Comparison of ENCODE assay signal across 23 cellular contexts in genomic region chr4:129604632-129605031, GRCh38.
DNase-seq lines count a peak whose midpoint lies in the region; TF ChIP-seq lines count a peak whose summit lies in the region.
"Had no signal": no experiment of that assay in that cellular context is flagged by ENCODE, and none has a peak within 500 bp of the region (broad histone marks: within the 10 kb centered on the region; RNA-seq: fewer than 3 reads in every experiment).

No MANE protein-coding gene starts in this region.

- H3K9me3 ChIP-seq in Loucy (ENCODE audit: insufficient read depth, low read depth, low read length) (no peaks in the 10 kb centered on the region), neural cell (ENCODE audit: low read length) (no peaks in the 10 kb centered on the region), OCI-LY7 (ENCODE audit: low read length) (no peaks in the 10 kb centered on the region)
- H3K9me3 ChIP-seq: BE2C, SJCRH30 had no signal

- H3K27me3 ChIP-seq in Loucy (ENCODE audit: insufficient read depth, low read length, poor library complexity, severe bottlenecking) = no peaks in the 10 kb centered on the region
- no peaks in the 10 kb centered on the region for H3K27me3 ChIP-seq in neural cell (ENCODE audit: insufficient read depth, low read depth, low read length)
- H3K27me3 ChIP-seq: BE2C, SJCRH30 had no signal

- H3K4me2 ChIP-seq in Loucy (ENCODE audit: low read depth, low read length, poor library complexity, severe bottlenecking) (peak overlapping the region; percentile 47), neural cell (ENCODE audit: low read length) (no peak overlapping the region), OCI-LY7 (ENCODE audit: low read length) (no peak overlapping the region)

- H3F3A ChIP-seq in Loucy (ENCODE audit: low read depth) = no peaks in the 10 kb centered on the region
- no peaks in the 10 kb centered on the region for H3F3A ChIP-seq in neural cell (ENCODE audit: insufficient read depth, low read length, poor library complexity, severe bottlenecking)

- CTCF ChIA-PET in OCI-LY7 (lab: Charles Lee; ENCODE audit: unreplicated experiment) = no interaction called here

- intact Hi-C loops in OCI-LY7 (cut with micrococcal nuclease; ENCODE audit: unreplicated experiment) = no loop called here

- TF ChIP-seq RAD21 in neural cell (conservative IDR thresholded peaks at IDR 0.05) = no peak

- POLR2A ChIA-PET in OCI-LY7 (lab: Charles Lee) = no interaction called here

- peaks cover 19% of the 10 kb centered on the region for H3K4me1 ChIP-seq in Loucy (ENCODE audit: insufficient read depth, low read length, poor library complexity, severe bottlenecking)
- H3K4me1 ChIP-seq in OCI-LY7 (ENCODE audit: insufficient read depth, low read length, poor library complexity, severe bottlenecking) = no peaks in the 10 kb centered on the region
- H3K4me1 ChIP-seq: BE2C, SJCRH30 had no signal

- no peak for TF ChIP-seq EP300 in neural cell (conservative IDR thresholded peaks at IDR 0.05; ENCODE audit: poor library complexity, severe bottlenecking)

- H3K27ac ChIP-seq in neural cell (ENCODE audit: low read length) (peak overlapping the region; percentile 18), OCI-LY7 (ENCODE audit: low read depth, low read length, poor library complexity, severe bottlenecking) (no peak overlapping the region)
- H3K27ac ChIP-seq: 22Rv1, GM23248, SJCRH30 had no signal

- no peak overlapping the region for H3K9ac ChIP-seq in Loucy (ENCODE audit: low read depth, low read length, poor library complexity, severe bottlenecking)
- no peak overlapping the region for H3K9ac ChIP-seq in neural cell (ENCODE audit: low read length)
- H3K9ac ChIP-seq: GM23248 had no signal

- no peaks in the 10 kb centered on the region for H3K9me2 ChIP-seq in Loucy (replicated peaks; ENCODE audit: low read depth, low read length)
- no peaks in the 10 kb centered on the region for H3K9me2 ChIP-seq in neural cell (ENCODE audit: insufficient read depth, low read length)
- no peaks in the 10 kb centered on the region for H3K9me2 ChIP-seq in OCI-LY7 (ENCODE audit: insufficient read depth, low read length)

- no peaks in the 10 kb centered on the region for H4K20me1 ChIP-seq in Loucy (ENCODE audit: insufficient read depth, low read length, poor library complexity, severe bottlenecking)
- H4K20me1 ChIP-seq in neural cell (ENCODE audit: insufficient read depth) = no peaks in the 10 kb centered on the region
- H4K20me1 ChIP-seq in OCI-LY7 (ENCODE audit: insufficient read depth, low read length) = no peaks in the 10 kb centered on the region

- BruUV-seq in OCI-LY7 (replicated peaks; lab: Mats Ljungman, UMichigan) = no TSS peak

- H2AFZ ChIP-seq in Loucy (ENCODE audit: low read length) (peak overlapping the region; percentile 26; the same call in 1 of the 2 replicates), neural cell (ENCODE audit: low read depth, low read length) (no peak overlapping the region), OCI-LY7 (ENCODE audit: low read length) (no peak overlapping the region)
- H2AFZ ChIP-seq: GM23248 had no signal

- H3K79me2 ChIP-seq in Loucy (ENCODE audit: insufficient read depth, low read length) (no peaks in the 10 kb centered on the region), neural cell (replicated peaks; ENCODE audit: insufficient read depth, low read length) (no peaks in the 10 kb centered on the region), OCI-LY7 (ENCODE audit: insufficient read depth, low read depth, low read length) (no peaks in the 10 kb centered on the region)

- H3K4me3 ChIP-seq in Loucy (ENCODE audit: low read length, poor library complexity, severe bottlenecking) (peak overlapping the region; percentile 3), neural cell (ENCODE audit: low read length) (peak overlapping the region; percentile 7), OCI-LY7 (ENCODE audit: low read depth, low read length, poor library complexity, severe bottlenecking) (no peak overlapping the region)
- H3K4me3 ChIP-seq: GM23248, SJCRH30 had no signal

- TF ChIP-seq CTCF in Loucy (conservative IDR thresholded peaks at IDR 0.05; ENCODE audit: low read length) = no peak
- TF ChIP-seq CTCF in neural cell (IDR thresholded peaks at IDR 0.05; ENCODE audit: poor library complexity, severe bottlenecking) = no peak
- no peak for TF ChIP-seq CTCF in OCI-LY7 (conservative IDR thresholded peaks at IDR 0.05; ENCODE audit: low read length)

- DNase-seq in NOMO-1 (lab: John Stamatoyannopoulos, UW; ENCODE audit: unreplicated experiment in 2 of 2) = peak; percentile 40 to 83
- no peak for DNase-seq in NOMO-1 treated with dmso at 0.1 percent for 144 hours (lab: John Stamatoyannopoulos, UW; ENCODE audit: unreplicated experiment)
- peak; percentile 86 for DNase-seq in NOMO-1 treated with DMSO at 0.1 percent for 48 hours (lab: John Stamatoyannopoulos, UW; ENCODE audit: unreplicated experiment)
- DNase-seq in NCI-H524 treated with DMSO at 0.1 percent for 48 hours (lab: John Stamatoyannopoulos, UW) = no peak
- no peak for DNase-seq in DMS 273 (lab: John Stamatoyannopoulos, UW; ENCODE audit: unreplicated experiment)
- DNase-seq in OCI-LY7 (ENCODE audit: low spot score) = no peak
- DNase-seq: BE2C, Calu3, DMS153, GM23248, H9, KBM-7, MM.1S, NCI-H1105 treated with DMSO at 0.1 percent for 48 hours, NCI-H146, NCI-H1930, NCI-H2107, NCI-H524, NCI-H774, SJCRH30 had no signal

- H3K36me3 ChIP-seq in Loucy (ENCODE audit: insufficient read depth, low read length) = no peaks in the 10 kb centered on the region
- no peaks in the 10 kb centered on the region for H3K36me3 ChIP-seq in neural cell (ENCODE audit: insufficient read depth, low read length)
- no peaks in the 10 kb centered on the region for H3K36me3 ChIP-seq in OCI-LY7 (ENCODE audit: insufficient read depth, low read length)
- H3K36me3 ChIP-seq: BE2C, SJCRH30 had no signal

TF ChIP-seq in neural cell, 6 proteins besides CTCF, POLR2A, EP300 and RAD21:
- TF ChIP-seq POLR2AphosphoS5 (IDR thresholded peaks at IDR 0.05) (no peak), EZH2 (IDR thresholded peaks at IDR 0.05; ENCODE audit: borderline replicate concordance, insufficient read depth, low read length, poor library complexity, severe bottlenecking) (no peak), REST (IDR thresholded peaks at IDR 0.05; ENCODE audit: borderline replicate concordance) (no peak), TAF1 (IDR thresholded peaks at IDR 0.05; ENCODE audit: low read depth) (no peak), SMC3 (conservative IDR thresholded peaks at IDR 0.05; ENCODE audit: poor library complexity) (no peak), MXI1 (conservative IDR thresholded peaks at IDR 0.05; ENCODE audit: poor library complexity, severe bottlenecking) (no peak)

Comparison
In these comparisons a context has a peak if more than half of its experiments do, and no peak if none do; other contexts are left out.
1. DNase-seq: peak in NOMO-1 (2 of 2) and NOMO-1 treated with DMSO at 0.1 percent for 48 hours (single experiment); none in NOMO-1 treated with dmso at 0.1 percent for 144 hours (single experiment), NCI-H524 treated with DMSO at 0.1 percent for 48 hours (single experiment), DMS 273 (single experiment) and OCI-LY7 (single experiment).